9 cellular contexts compared by ENCODE assay signal in genomic region chr17:77405867-77406513, GRCh38.
DNase-seq lines count a peak whose midpoint lies in the region; ATAC-seq, FAIRE-seq and TF ChIP-seq lines count a peak whose summit lies in the region.
"Had no signal": no experiment of that assay in that cellular context is flagged by ENCODE, and none has a peak within 500 bp of the region (broad histone marks: within the 10 kb centered on the region; RNA-seq: fewer than 3 reads in every experiment).

No MANE protein-coding gene starts in this region.

- H3K27me3 ChIP-seq in lower lobe of right lung (ENCODE audit: low read depth): no peaks in the 10 kb centered on the region
- no peaks in the 10 kb centered on the region for H3K27me3 ChIP-seq in upper lobe of left lung

- peak overlapping the region; percentile 85 for H3K4me3 Mint-ChIP-seq in activated naive CD4-positive, alpha-beta T cell treated with anti-CD3 and anti-CD28 coated beads, Interleukin-2, amount 10 ng/mL, durations not matched to agents 7 days and 5 days

- no peaks in the 10 kb centered on the region for H3K9me3 Mint-ChIP-seq in activated naive CD4-positive, alpha-beta T cell treated with anti-CD3 and anti-CD28 coated beads, Interleukin-2, amount 10 ng/mL, durations not matched to agents 7 days and 5 days

- no peak for DNase-seq in activated naive CD4-positive, alpha-beta T cell treated with anti-CD3 and anti-CD28 coated beads, Interleukin-2, amount 10 ng/mL, durations not matched to agents 7 days and 5 days
- DNase-seq in activated naive CD4-positive, alpha-beta T cell treated with Interleukin-2 at 50 U/mL for 16 hours: no peak
- peak; percentile 48 for DNase-seq in UCSD-AML1 (lab: John Stamatoyannopoulos, UW; ENCODE audit: unreplicated experiment)
- DNase-seq in lower lobe of right lung: no peak
- no peak for DNase-seq in upper lobe of left lung
- DNase-seq in kidney: no peak
- DNase-seq: KG1 had no signal

- peaks cover 77% of the 10 kb centered on the region for H3K36me3 Mint-ChIP-seq in activated naive CD4-positive, alpha-beta T cell treated with anti-CD3 and anti-CD28 coated beads, Interleukin-2, amount 10 ng/mL, durations not matched to agents 7 days and 5 days

- CTCF ChIA-PET in activated naive CD4-positive, alpha-beta T cell treated with anti-CD3 and anti-CD28 coated beads, Interleukin-2, amount 10 ng/mL, durations not matched to agents 7 days and 5 days (lab: Charles Lee): interaction anchor here (0.6 to 3.5 kb wide), 6 partner anchors 13 to 89 kb away, joined by 3 to 14 read pairs (median 6); no protein-coding TSS in a partner anchor

- H3K4me3 ChIP-seq in lower lobe of right lung (peak overlapping the region; percentile 39), upper lobe of left lung (peak overlapping the region in 1 of 4 donors; percentile 27), kidney (ENCODE audit: low read length in 2 of 2) (no peak overlapping the region)

- no peak for TF ChIP-seq EP300 in upper lobe of left lung (IDR thresholded peaks at IDR 0.05)

- no peaks in the 10 kb centered on the region for H3K27me3 Mint-ChIP-seq in activated naive CD4-positive, alpha-beta T cell treated with anti-CD3 and anti-CD28 coated beads, Interleukin-2, amount 10 ng/mL, durations not matched to agents 7 days and 5 days

- no peak for FAIRE-seq in kidney (lab: Jason Lieb, UNC)

- H3K9me3 ChIP-seq in lower lobe of right lung (no peaks in the 10 kb centered on the region), upper lobe of left lung (no peaks in the 10 kb centered on the region), kidney (ENCODE audit: control insufficient read depth in 1 of 2, low read length in 2 of 2) (no peaks in the 10 kb centered on the region)

- H3K27ac ChIP-seq in lower lobe of right lung (peak overlapping the region; percentile 63), upper lobe of left lung (peak overlapping the region in 3 of 4 donors; percentile 59 to 77 (median 69)), kidney (ENCODE audit: low read depth in 2 of 2, low read length in 2 of 2) (no peak overlapping the region)

- TF ChIP-seq CTCF in lower lobe of right lung (IDR thresholded peaks at IDR 0.05): no peak
- no peak for TF ChIP-seq CTCF in upper lobe of left lung (IDR thresholded peaks at IDR 0.05)
- no peak for TF ChIP-seq CTCF in kidney (IDR thresholded peaks at IDR 0.05; ENCODE audit: borderline replicate concordance, extremely low read depth, insufficient read depth)

- intact Hi-C loops in lower lobe of right lung (cut with DNase I) (no loop called here), kidney (cut with DNase I) (no loop called here)

- 67 to 68% methylated on average over 10 of the region's 10 CpGs for WGBS in upper lobe of left lung, 2 donors

- no peak overlapping the region for H3K9ac ChIP-seq in kidney (ENCODE audit: low read length in 2 of 2)

- H3K4me1 Mint-ChIP-seq in activated naive CD4-positive, alpha-beta T cell treated with anti-CD3 and anti-CD28 coated beads, Interleukin-2, amount 10 ng/mL, durations not matched to agents 7 days and 5 days: peaks cover 99% of the 10 kb centered on the region

- ATAC-seq in lower lobe of right lung (peak in 1 of 2 donors; percentile 7), upper lobe of left lung (ENCODE audit: low FRiP score in 2 of 2) (peak in 1 of 2 donors; percentile 33), HG02759 (IDR thresholded peaks at IDR 0.05; ENCODE audit: unreplicated experiment) (no peak), GM21528 (IDR thresholded peaks at IDR 0.05; ENCODE audit: low FRiP score, unreplicated experiment) (no peak)

- H3K27ac Mint-ChIP-seq in activated naive CD4-positive, alpha-beta T cell treated with anti-CD3 and anti-CD28 coated beads, Interleukin-2, amount 10 ng/mL, durations not matched to agents 7 days and 5 days: peak overlapping the region; percentile 96

- H3K4me1 ChIP-seq in lower lobe of right lung (peaks cover 77% of the 10 kb centered on the region), upper lobe of left lung (peaks cover 56 to 74% (median 66%) of the 10 kb centered on the region in 4 donors), kidney (ENCODE audit: control insufficient read depth in 1 of 2, insufficient read depth in 1 of 2, low read depth in 1 of 2, low read length in 2 of 2) (peaks cover 6 to 15% of the 10 kb centered on the region in 2 donors)

- H3K36me3 ChIP-seq in lower lobe of right lung (peaks cover 23% of the 10 kb centered on the region), upper lobe of left lung (peaks cover 0 to 20% (median 12%) of the 10 kb centered on the region in 4 donors), kidney (ENCODE audit: control insufficient read depth in 1 of 2, insufficient read depth in 2 of 2, low read length in 2 of 2) (peaks cover 3 to 6% of the 10 kb centered on the region in 2 donors)

- TF ChIP-seq POLR2A in upper lobe of left lung (IDR thresholded peaks at IDR 0.05): no peak

Comparison
In these comparisons a context has a peak if more than half of its experiments do, and no peak if none do; other contexts are left out.
1. H3K27ac ChIP-seq: peak in lower lobe of right lung (single experiment) and upper lobe of left lung (3 of 4); none in kidney (0 of 2).